Comparison of ENCODE assay signal across 8 cellular contexts in the genomic region with DNA sequence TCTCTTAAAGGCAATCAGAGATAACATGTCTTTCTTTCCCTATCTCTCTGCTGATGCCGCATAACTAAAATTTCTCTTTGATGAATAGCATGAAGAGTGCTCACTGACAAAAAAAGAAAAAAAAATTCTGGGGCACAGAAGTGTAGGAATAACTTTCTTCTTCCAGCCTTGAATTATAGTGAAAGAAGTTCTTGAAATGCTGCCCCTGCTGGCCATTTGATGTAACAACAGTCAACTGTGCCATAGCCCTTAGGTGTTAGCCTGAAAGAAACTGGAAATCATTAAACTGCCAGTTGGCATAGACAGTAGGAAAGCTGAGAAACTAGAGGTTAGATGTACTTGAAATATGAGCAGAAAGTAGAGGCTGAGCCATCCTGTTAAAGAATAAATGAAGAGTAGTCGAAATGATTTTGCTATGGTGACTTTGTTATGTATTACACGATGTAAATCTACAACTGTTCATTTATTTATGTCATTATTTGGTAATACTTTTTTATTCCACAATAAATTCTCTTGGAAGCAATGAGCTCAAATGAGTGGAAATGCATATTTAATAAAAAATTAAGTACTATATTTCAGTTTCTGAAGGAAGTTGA. TPM values are rescaled to one million over a fixed set of nuclear protein-coding genes. Genes with fewer than 3 reads are reported as not detected.
DNase-seq lines count a peak whose midpoint lies in the region; ATAC-seq and TF ChIP-seq lines count a peak whose summit lies in the region.

No MANE protein-coding gene starts in this region.

- DNase-seq in BJ (ENCODE audit: low read depth) (no peak), NCI-H2227 (lab: John Stamatoyannopoulos, UW; ENCODE audit: unreplicated experiment) (peak; percentile 47), ascending aorta (ENCODE audit: low spot score in 2 of 2) (no peak), iPS-NIHi7 (ENCODE audit: extremely low spot score) (peak; percentile 51), HPDE6-E6E7 (ENCODE audit: extremely low spot score) (no peak)
- peak; percentile 14 for DNase-seq in stimulated activated CD4-positive, alpha-beta T cell treated with anti-CD3 and anti-CD28 coated beads, Interleukin-4, amount 100 ng/mL, for 4 hours

- no peak overlapping the region for H3K27ac ChIP-seq in ascending aorta

- POLR2A ChIA-PET in BJ (lab: Charles Lee) = no interaction called here

- peaks cover 2% of the 10 kb centered on the region for H3K27me3 ChIP-seq in BJ (ENCODE audit: control insufficient read depth, insufficient read depth, low read length)
- no peaks in the 10 kb centered on the region for H3K27me3 ChIP-seq in ascending aorta

- ATAC-seq in GM18498 (IDR thresholded peaks at IDR 0.05; ENCODE audit: unreplicated experiment) (peak; percentile 47), GM18502 (IDR thresholded peaks at IDR 0.05; ENCODE audit: poor library complexity, unreplicated experiment) (no peak)

- intact Hi-C loops in ascending aorta (cut with DNase I) = no loop called here

- CTCF ChIA-PET in BJ (lab: Yijun Ruan, JAX) = interaction anchor here (0.8 to 1.9 kb wide), 14 partner anchors 9 to 299 kb away, joined by 3 to 7 read pairs (median 4); no protein-coding TSS in a partner anchor

- no peak overlapping the region for H3K4me3 ChIP-seq in BJ (ENCODE audit: low read depth, low read length)
- no peak overlapping the region for H3K4me3 ChIP-seq in ascending aorta

- no peaks in the 10 kb centered on the region for H3K4me1 ChIP-seq in ascending aorta

- TF ChIP-seq CTCF in BJ (IDR thresholded peaks at IDR 0.05; ENCODE audit: insufficient read depth, low read depth, low read length) = peak; percentile 75
- TF ChIP-seq CTCF in ascending aorta (IDR thresholded peaks at IDR 0.05) = peak; percentile 47 to 77 (median 71)

- H3K36me3 ChIP-seq in BJ (ENCODE audit: control insufficient read depth, insufficient read depth, low read length) = no peaks in the 10 kb centered on the region
- no peaks in the 10 kb centered on the region for H3K36me3 ChIP-seq in ascending aorta

- peaks cover 0 to 3% of the 10 kb centered on the region in 2 donors for H3K9me3 ChIP-seq in ascending aorta

RNA-seq across cellular contexts. Expression of gene FAM171A1, which starts 48.3 kb away (rescaled TPM):
- 13.2 and 18.4 TPM in 2 replicates for polyA plus RNA-seq in BJ (2011; rRNA removed)
- 9.9 and 13.3 TPM in 2 replicates for polyA minus RNA-seq in BJ (2011; rRNA and poly(A)+ RNA removed)
- total RNA-seq in ascending aorta = 27.7 TPM

Comparison
In these comparisons a context has a peak if more than half of its experiments do, and no peak if none do; other contexts are left out.
1. DNase-seq: peak in NCI-H2227 (single experiment), iPS-NIHi7 (single experiment) and stimulated activated CD4-positive, alpha-beta T cell treated with anti-CD3 and anti-CD28 coated beads, Interleukin-4, amount 100 ng/mL, for 4 hours (2 of 2); none in BJ (single experiment), ascending aorta (0 of 2) and HPDE6-E6E7 (single experiment).